22 cellular contexts compared by ENCODE assay signal in the genomic region with DNA sequence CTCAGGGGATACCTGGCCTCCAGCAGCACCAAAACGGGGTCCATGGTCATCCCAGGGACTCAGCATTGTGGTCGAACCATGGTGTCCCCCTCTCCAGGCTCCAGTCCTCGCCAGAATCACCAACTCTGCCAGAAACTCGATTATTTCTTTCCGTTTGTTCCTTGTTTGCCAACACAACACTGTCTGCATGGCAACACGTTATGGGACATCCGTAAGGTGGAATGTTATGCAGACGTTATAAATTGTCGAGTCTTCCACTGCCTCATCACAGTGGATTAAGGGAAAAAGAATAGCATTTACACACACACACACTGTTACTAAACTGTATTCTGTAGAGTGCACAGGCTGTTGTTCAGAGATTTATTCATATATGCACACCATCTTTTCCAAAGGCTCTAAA. TPM values are rescaled to one million over a fixed set of nuclear protein-coding genes. Genes with fewer than 3 reads are reported as not detected.
DNase-seq lines count a peak whose midpoint lies in the region; ATAC-seq and TF ChIP-seq lines count a peak whose summit lies in the region.
"Had no signal": no experiment of that assay in that cellular context is flagged by ENCODE, and none has a peak within 500 bp of the region (broad histone marks: within the 10 kb centered on the region; RNA-seq: fewer than 3 reads in every experiment).

No MANE protein-coding gene starts in this region.

- H3K36me3 Mint-ChIP-seq in stimulated activated naive B cell treated with anti-CD40 and anti-IgM and Interleukin-4, amounts not matched to agents 10 μg/mL and 1 μg/mL and 100 μg/mL, for 72 hours = peaks cover 0 to 3% of the 10 kb centered on the region in 2 donors

- peaks cover 0 to 12% of the 10 kb centered on the region in 2 experiments; a peak in 1 of 3 replicates for H3K36me3 ChIP-seq in HEK293 (ENCODE audit: control insufficient read depth in 2 of 2, insufficient read depth in 1 of 2, low read length in 2 of 2)
- H3K36me3 ChIP-seq: MG63, SJSA1 had no signal

- ATAC-seq in stimulated activated naive B cell treated with anti-CD40 and anti-IgM and Interleukin-4, amounts not matched to agents 10 μg/mL and 1 μg/mL and 100 μg/mL, for 72 hours (replicated peaks) = no peak
- ATAC-seq: Right ventricle myocardium inferior had no signal

- H3K4me1 ChIP-seq in HEK293 (ENCODE audit: control insufficient read depth, insufficient read depth, low read length) = no peaks in the 10 kb centered on the region

- H3K4me3 ChIP-seq in HEK293 (ENCODE audit: low read depth, low read length) = no peak overlapping the region
- H3K4me3 ChIP-seq: MG63, PC-9, SJSA1 had no signal

- H3K9me3 Mint-ChIP-seq in stimulated activated naive B cell treated with anti-CD40 and anti-IgM and Interleukin-4, amounts not matched to agents 10 μg/mL and 1 μg/mL and 100 μg/mL, for 72 hours = no peaks in the 10 kb centered on the region

- H3K27me3 Mint-ChIP-seq in stimulated activated naive B cell treated with anti-CD40 and anti-IgM and Interleukin-4, amounts not matched to agents 10 μg/mL and 1 μg/mL and 100 μg/mL, for 72 hours = peaks cover 8 to 18% of the 10 kb centered on the region in 2 donors

- DNase-seq in DMS53 (lab: John Stamatoyannopoulos, UW) = peak; percentile 1
- no peak for DNase-seq in DMS53 treated with DMSO at 0.1 percent for 48 hours (lab: John Stamatoyannopoulos, UW; ENCODE audit: unreplicated experiment)
- peak; percentile 10 for DNase-seq in dermis blood vessel endothelial cell
- no peak for DNase-seq in stimulated activated naive B cell treated with anti-CD40 and anti-IgM and Interleukin-4, amounts not matched to agents 10 μg/mL and 1 μg/mL and 100 μg/mL, for 72 hours
- no peak for DNase-seq in retina
- DNase-seq in stimulated activated CD4-positive, alpha-beta T cell treated with anti-CD3 and anti-CD28 coated beads, Interleukin-12 subunit alpha, Interleukin-12 subunit beta, amount 100 ng/mL, for 4 hours = no peak
- DNase-seq: Calu3, HCEC 1CT, KBM-7, MG63, NCI-H1105 treated with DMSO at 0.1 percent for 48 hours, NCI-H146, NCI-H1930, NCI-H2107, NCI-H446, NCI-H524 treated with DMSO at 0.1 percent for 48 hours, NCI-H774, PC-9 had no signal

- no peak overlapping the region for H3K4me3 Mint-ChIP-seq in stimulated activated naive B cell treated with anti-CD40 and anti-IgM and Interleukin-4, amounts not matched to agents 10 μg/mL and 1 μg/mL and 100 μg/mL, for 72 hours

- TF ChIP-seq CTCF in HEK293 (tag by site-specific recombination; IDR thresholded peaks at IDR 0.05) = no peak

- H3K9me3 ChIP-seq in HEK293 (ENCODE audit: control insufficient read depth, insufficient read depth, low read depth, low read length) = no peaks in the 10 kb centered on the region
- H3K9me3 ChIP-seq: MG63, SJSA1 had no signal

- CTCF ChIA-PET in HEK293 (lab: Yijun Ruan, JAX) = interaction anchor here (0.6 to 0.9 kb wide), 4 partner anchors 9 to 414 kb away, joined by 3 to 4 read pairs (median 3); no protein-coding TSS in a partner anchor

- H3K27ac Mint-ChIP-seq in stimulated activated naive B cell treated with anti-CD40 and anti-IgM and Interleukin-4, amounts not matched to agents 10 μg/mL and 1 μg/mL and 100 μg/mL, for 72 hours = peak overlapping the region; percentile 49

- H3K27ac ChIP-seq in HEK293 (ENCODE audit: extremely low read depth, low read depth, low read length) = no peak overlapping the region
- H3K27ac ChIP-seq: 22Rv1, PC-9, SJSA1 had no signal

- peaks cover 18 to 23% of the 10 kb centered on the region in 2 donors for H3K4me1 Mint-ChIP-seq in stimulated activated naive B cell treated with anti-CD40 and anti-IgM and Interleukin-4, amounts not matched to agents 10 μg/mL and 1 μg/mL and 100 μg/mL, for 72 hours

- POLR2A ChIA-PET in HEK293 (lab: Yijun Ruan, JAX) = no interaction called here

TF ChIP-seq in HEK293, 187 proteins besides CTCF, POLR2A, EP300 and RAD21:
- no peak for TF ChIP-seq ZNF184 (tag by site-specific recombination; IDR thresholded peaks at IDR 0.05)
- TF ChIP-seq BCL11A (tag by site-specific recombination; IDR thresholded peaks at IDR 0.05; ENCODE audit: low read depth) = no peak
- TF ChIP-seq ZBTB17 (tag by site-specific recombination; IDR thresholded peaks at IDR 0.05) = no peak
- peak; percentile 68 for TF ChIP-seq ZNF600 (tag by site-specific recombination; IDR thresholded peaks at IDR 0.05)

RNA-seq across cellular contexts. Expression of a gene that starts 52.5 kb away (rescaled TPM):
- 632 and 1,383 TPM in 2 replicates for total RNA-seq in dermis blood vessel endothelial cell

Comparison
In these comparisons a context has a peak if more than half of its experiments do, and no peak if none do; other contexts are left out.
1. DNase-seq: peak in DMS53 (single experiment) and dermis blood vessel endothelial cell (single experiment); none in DMS53 treated with DMSO at 0.1 percent for 48 hours (single experiment), stimulated activated naive B cell treated with anti-CD40 and anti-IgM and Interleukin-4, amounts not matched to agents 10 μg/mL and 1 μg/mL and 100 μg/mL, for 72 hours (single experiment), retina (single experiment) and stimulated activated CD4-positive, alpha-beta T cell treated with anti-CD3 and anti-CD28 coated beads, Interleukin-12 subunit alpha, Interleukin-12 subunit beta, amount 100 ng/mL, for 4 hours (single experiment).